1 cellular context compared by ENCODE assay signal in the genomic region with DNA sequence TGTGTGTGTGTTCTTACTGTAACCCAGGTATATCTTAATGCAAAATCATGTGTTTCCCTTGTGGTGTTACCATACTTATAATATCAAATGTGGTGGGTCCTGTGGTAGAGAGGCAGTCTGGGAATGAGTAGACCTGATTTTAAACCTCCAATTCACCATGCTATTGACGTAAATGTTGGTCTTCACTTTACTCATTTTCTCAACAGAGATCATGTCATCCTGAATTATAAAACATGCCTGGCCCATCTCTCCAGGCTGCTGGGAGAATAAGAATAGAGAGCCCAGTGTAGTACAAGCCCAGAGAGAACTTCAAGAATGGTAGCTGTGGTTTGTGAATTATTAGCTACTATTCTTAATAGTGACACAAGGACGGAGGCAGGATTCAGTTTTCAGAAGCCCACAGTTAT.
TF ChIP-seq lines count a peak whose summit lies in the region.

No MANE protein-coding gene starts in this region.

TF ChIP-seq in GM12878, 131 proteins besides CTCF, POLR2A, EP300 and RAD21 (continued from another document and continues in another):
- no peak for TF ChIP-seq NKRF (conservative IDR thresholded peaks at IDR 0.05)
- TF ChIP-seq BCL11A (IDR thresholded peaks at IDR 0.05; ENCODE audit: low read depth, low read length): peak; percentile 85
- no peak for TF ChIP-seq FOS (IDR thresholded peaks at IDR 0.05; ENCODE audit: borderline replicate concordance, extremely low read depth, insufficient read length)
- TF ChIP-seq SMARCA5 (IDR thresholded peaks at IDR 0.05): no peak
- TF ChIP-seq ZNF207 (IDR thresholded peaks at IDR 0.05; ENCODE audit: borderline replicate concordance): no peak
- TF ChIP-seq PML (IDR thresholded peaks at IDR 0.05; ENCODE audit: low read length): peak; percentile 59; the same call in 1 of the 2 replicates
- no peak for TF ChIP-seq CHD4 (IDR thresholded peaks at IDR 0.05)
- TF ChIP-seq SPI1 (IDR thresholded peaks at IDR 0.05; ENCODE audit: borderline replicate concordance, insufficient read depth, low read depth, low read length): no peak
- TF ChIP-seq, protein P1, sequence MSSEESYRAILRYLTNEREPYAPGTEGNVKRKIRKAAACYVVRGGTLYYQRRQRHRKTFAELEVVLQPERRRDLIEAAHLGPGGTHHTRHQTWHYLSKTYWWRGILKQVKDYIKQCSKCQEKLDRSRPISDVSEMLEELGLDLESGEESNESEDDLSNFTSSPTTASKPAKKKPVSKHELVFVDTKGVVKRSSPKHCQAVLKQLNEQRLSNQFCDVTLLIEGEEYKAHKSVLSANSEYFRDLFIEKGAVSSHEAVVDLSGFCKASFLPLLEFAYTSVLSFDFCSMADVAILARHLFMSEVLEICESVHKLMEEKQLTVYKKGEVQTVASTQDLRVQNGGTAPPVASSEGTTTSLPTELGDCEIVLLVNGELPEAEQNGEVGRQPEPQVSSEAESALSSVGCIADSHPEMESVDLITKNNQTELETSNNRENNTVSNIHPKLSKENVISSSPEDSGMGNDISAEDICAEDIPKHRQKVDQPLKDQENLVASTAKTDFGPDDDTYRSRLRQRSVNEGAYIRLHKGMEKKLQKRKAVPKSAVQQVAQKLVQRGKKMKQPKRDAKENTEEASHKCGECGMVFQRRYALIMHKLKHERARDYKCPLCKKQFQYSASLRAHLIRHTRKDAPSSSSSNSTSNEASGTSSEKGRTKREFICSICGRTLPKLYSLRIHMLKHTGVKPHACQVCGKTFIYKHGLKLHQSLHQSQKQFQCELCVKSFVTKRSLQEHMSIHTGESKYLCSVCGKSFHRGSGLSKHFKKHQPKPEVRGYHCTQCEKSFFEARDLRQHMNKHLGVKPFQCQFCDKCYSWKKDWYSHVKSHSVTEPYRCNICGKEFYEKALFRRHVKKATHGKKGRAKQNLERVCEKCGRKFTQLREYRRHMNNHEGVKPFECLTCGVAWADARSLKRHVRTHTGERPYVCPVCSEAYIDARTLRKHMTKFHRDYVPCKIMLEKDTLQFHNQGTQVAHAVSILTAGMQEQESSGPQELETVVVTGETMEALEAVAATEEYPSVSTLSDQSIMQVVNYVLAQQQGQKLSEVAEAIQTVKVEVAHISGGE (CRISPR knock-in tag; IDR thresholded peaks at IDR 0.05): no peak
- TF ChIP-seq PKNOX1 (IDR thresholded peaks at IDR 0.05): no peak
- TF ChIP-seq ATF7 (IDR thresholded peaks at IDR 0.05; ENCODE audit: low read depth): peak; percentile 58; the same call in 1 of the 2 replicates
- TF ChIP-seq SIN3A (IDR thresholded peaks at IDR 0.05; ENCODE audit: low read depth, low read length): no peak
- TF ChIP-seq HDAC6 (IDR thresholded peaks at IDR 0.05; ENCODE audit: unreplicated experiment): no peak
- TF ChIP-seq PBX3 (IDR thresholded peaks at IDR 0.05; ENCODE audit: insufficient replicate concordance, low read depth, low read length): no peak
- TF ChIP-seq, protein P2, sequence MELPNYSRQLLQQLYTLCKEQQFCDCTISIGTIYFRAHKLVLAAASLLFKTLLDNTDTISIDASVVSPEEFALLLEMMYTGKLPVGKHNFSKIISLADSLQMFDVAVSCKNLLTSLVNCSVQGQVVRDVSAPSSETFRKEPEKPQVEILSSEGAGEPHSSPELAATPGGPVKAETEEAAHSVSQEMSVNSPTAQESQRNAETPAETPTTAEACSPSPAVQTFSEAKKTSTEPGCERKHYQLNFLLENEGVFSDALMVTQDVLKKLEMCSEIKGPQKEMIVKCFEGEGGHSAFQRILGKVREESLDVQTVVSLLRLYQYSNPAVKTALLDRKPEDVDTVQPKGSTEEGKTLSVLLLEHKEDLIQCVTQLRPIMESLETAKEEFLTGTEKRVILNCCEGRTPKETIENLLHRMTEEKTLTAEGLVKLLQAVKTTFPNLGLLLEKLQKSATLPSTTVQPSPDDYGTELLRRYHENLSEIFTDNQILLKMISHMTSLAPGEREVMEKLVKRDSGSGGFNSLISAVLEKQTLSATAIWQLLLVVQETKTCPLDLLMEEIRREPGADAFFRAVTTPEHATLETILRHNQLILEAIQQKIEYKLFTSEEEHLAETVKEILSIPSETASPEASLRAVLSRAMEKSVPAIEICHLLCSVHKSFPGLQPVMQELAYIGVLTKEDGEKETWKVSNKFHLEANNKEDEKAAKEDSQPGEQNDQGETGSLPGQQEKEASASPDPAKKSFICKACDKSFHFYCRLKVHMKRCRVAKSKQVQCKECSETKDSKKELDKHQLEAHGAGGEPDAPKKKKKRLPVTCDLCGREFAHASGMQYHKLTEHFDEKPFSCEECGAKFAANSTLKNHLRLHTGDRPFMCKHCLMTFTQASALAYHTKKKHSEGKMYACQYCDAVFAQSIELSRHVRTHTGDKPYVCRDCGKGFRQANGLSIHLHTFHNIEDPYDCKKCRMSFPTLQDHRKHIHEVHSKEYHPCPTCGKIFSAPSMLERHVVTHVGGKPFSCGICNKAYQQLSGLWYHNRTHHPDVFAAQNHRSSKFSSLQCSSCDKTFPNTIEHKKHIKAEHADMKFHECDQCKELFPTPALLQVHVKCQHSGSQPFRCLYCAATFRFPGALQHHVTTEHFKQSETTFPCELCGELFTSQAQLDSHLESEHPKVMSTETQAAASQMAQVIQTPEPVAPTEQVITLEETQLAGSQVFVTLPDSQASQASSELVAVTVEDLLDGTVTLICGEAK (IDR thresholded peaks at IDR 0.05; ENCODE audit: borderline replicate concordance): no peak
- peak; percentile 92 for TF ChIP-seq CBFB (IDR thresholded peaks at IDR 0.05; ENCODE audit: low read depth)
- TF ChIP-seq ZBTB33 (IDR thresholded peaks at IDR 0.05): no peak
- TF ChIP-seq FOXM1 (IDR thresholded peaks at IDR 0.05; ENCODE audit: low read depth, low read length): peak; percentile 86; the same call in 1 of the 2 replicates
- TF ChIP-seq, protein P3, sequence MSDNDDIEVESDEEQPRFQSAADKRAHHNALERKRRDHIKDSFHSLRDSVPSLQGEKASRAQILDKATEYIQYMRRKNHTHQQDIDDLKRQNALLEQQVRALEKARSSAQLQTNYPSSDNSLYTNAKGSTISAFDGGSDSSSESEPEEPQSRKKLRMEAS (IDR thresholded peaks at IDR 0.05; ENCODE audit: low read depth, low read length): no peak
- no peak for TF ChIP-seq HDGF (IDR thresholded peaks at IDR 0.05)
- peak in 1 of 2 experiments; percentile 34; a peak in 1 of 4 replicates for TF ChIP-seq ETV6 (conservative IDR thresholded peaks at IDR 0.05 in 1 of 2, IDR thresholded peaks at IDR 0.05 in 1 of 2; ENCODE audit: borderline replicate concordance in 1 of 2, low read depth in 1 of 2)
- no peak for TF ChIP-seq MXI1 (IDR thresholded peaks at IDR 0.05; ENCODE audit: low read depth, low read length)
- no peak for TF ChIP-seq SUPT20H (IDR thresholded peaks at IDR 0.05; ENCODE audit: borderline replicate concordance, control insufficient read depth, low read depth, low read length)
- TF ChIP-seq SMC3 (IDR thresholded peaks at IDR 0.05; ENCODE audit: borderline replicate concordance, low read length): no peak
- no peak for TF ChIP-seq BRCA1 (IDR thresholded peaks at IDR 0.05; ENCODE audit: low read depth, low read length)
- TF ChIP-seq EGR1 (IDR thresholded peaks at IDR 0.05; ENCODE audit: borderline replicate concordance in 1 of 2, low read depth in 2 of 2, low read length in 2 of 2): no peak
- no peak for TF ChIP-seq GATAD2B (conservative IDR thresholded peaks at IDR 0.05; ENCODE audit: low read depth)
- TF ChIP-seq, protein P4, sequence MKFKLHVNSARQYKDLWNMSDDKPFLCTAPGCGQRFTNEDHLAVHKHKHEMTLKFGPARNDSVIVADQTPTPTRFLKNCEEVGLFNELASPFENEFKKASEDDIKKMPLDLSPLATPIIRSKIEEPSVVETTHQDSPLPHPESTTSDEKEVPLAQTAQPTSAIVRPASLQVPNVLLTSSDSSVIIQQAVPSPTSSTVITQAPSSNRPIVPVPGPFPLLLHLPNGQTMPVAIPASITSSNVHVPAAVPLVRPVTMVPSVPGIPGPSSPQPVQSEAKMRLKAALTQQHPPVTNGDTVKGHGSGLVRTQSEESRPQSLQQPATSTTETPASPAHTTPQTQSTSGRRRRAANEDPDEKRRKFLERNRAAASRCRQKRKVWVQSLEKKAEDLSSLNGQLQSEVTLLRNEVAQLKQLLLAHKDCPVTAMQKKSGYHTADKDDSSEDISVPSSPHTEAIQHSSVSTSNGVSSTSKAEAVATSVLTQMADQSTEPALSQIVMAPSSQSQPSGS (IDR thresholded peaks at IDR 0.05; ENCODE audit: low read length): peak; percentile 90
- TF ChIP-seq FOXK2 (IDR thresholded peaks at IDR 0.05): no peak
- no peak for TF ChIP-seq ZSCAN29 (IDR thresholded peaks at IDR 0.05)
- no peak for TF ChIP-seq REST (IDR thresholded peaks at IDR 0.05; ENCODE audit: low read depth, low read length)
- peak; percentile 94 for TF ChIP-seq CREM (IDR thresholded peaks at IDR 0.05; ENCODE audit: low read depth)
- no peak for TF ChIP-seq HSF1 (IDR thresholded peaks at IDR 0.05; ENCODE audit: low read depth, low read length)
- TF ChIP-seq BACH1 (IDR thresholded peaks at IDR 0.05; ENCODE audit: borderline replicate concordance): no peak; the same call in 1 of the 2 replicates
- TF ChIP-seq TARDBP (IDR thresholded peaks at IDR 0.05; ENCODE audit: borderline replicate concordance): no peak
